In the genomic region with DNA sequence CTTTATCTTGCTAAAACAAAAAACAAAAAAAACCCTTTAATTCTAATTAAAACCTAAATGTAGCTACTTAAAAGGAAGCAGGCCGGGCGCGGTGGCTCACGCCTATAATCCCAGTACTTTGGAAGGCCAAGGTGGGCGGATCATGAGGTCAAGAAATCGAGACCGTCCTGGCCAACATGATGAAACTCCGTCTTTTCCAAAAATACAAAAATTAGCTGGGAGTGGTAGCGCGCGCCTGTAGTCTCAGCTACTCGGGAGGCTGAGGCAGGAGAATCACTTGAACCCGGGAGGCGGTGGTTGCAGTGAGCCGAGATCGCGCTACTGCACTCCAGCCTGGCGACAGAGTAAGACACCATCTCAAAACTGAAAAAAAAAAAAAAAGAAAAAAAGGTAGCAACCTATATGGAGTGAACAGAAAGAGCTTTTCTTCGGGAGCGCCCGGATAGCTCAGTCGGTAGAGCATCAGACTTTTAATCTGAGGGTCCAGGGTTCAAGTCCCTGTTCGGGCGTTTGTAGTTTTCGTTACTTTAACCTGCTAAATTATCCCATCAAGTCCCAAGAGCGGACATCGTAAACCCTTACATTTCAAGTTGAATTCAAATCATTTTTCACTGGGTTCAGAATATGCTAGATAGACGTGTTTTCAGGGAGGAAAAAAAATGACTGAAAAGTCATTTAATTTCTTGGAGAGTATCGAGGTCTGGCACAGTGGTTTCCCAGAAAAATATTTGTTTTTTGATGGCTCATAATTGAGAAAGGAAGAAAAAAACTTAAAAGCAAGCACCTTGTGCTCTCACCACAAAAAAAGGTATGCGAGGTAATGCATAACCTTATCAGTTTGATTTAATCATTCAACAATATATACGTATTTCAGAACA, we compare ENCODE assay signal across 8 cellular contexts. TPM values are rescaled to one million over a fixed set of nuclear protein-coding genes. Genes with fewer than 3 reads are reported as not detected.
A peak's percentile ranks its signal among the peaks of the same experiment; 100 is the strongest.
DNase-seq lines count a peak whose midpoint lies in the region; ATAC-seq, FAIRE-seq and TF ChIP-seq lines count a peak whose summit lies in the region.

No MANE protein-coding gene starts in this region.

- intact Hi-C loops in pancreas (cut with DNase I) (no loop called here), upper lobe of right lung (cut with DNase I) (no loop called here)

- H3K27ac ChIP-seq in SJSA1 (no peak overlapping the region), cardiac muscle cell (no peak overlapping the region), pancreas (peak overlapping the region; percentile 9 to 91 (median 58)), upper lobe of right lung (peak overlapping the region; percentile 91)

- peaks cover 34% of the 10 kb centered on the region for H3K4me1 Mint-ChIP-seq in HFFc6 (ENCODE audit: low read depth)
- peaks cover 27% of the 10 kb centered on the region for H3K4me1 Mint-ChIP-seq in activated naive CD8-positive, alpha-beta T cell treated with anti-CD3 and anti-CD28 coated beads for 36 hours

- H3K9me3 ChIP-seq in ES-I3 (ENCODE audit: control insufficient read depth, insufficient read depth, low read length) (no peaks in the 10 kb centered on the region), SJSA1 (replicated peaks) (no peaks in the 10 kb centered on the region), cardiac muscle cell (ENCODE audit: low read depth) (no peaks in the 10 kb centered on the region), pancreas (no peaks in the 10 kb centered on the region), upper lobe of right lung (no peaks in the 10 kb centered on the region)

- H3K27me3 Mint-ChIP-seq in HFFc6 (ENCODE audit: insufficient read depth): peaks cover 12% of the 10 kb centered on the region
- peaks cover 10% of the 10 kb centered on the region for H3K27me3 Mint-ChIP-seq in activated naive CD8-positive, alpha-beta T cell treated with anti-CD3 and anti-CD28 coated beads for 36 hours

- H3K4me3 Mint-ChIP-seq in HFFc6: peak overlapping the region; percentile 95
- peak overlapping the region; percentile 87 for H3K4me3 Mint-ChIP-seq in activated naive CD8-positive, alpha-beta T cell treated with anti-CD3 and anti-CD28 coated beads for 36 hours

- H3K36me3 Mint-ChIP-seq in HFFc6 (ENCODE audit: low read depth): no peaks in the 10 kb centered on the region
- H3K36me3 Mint-ChIP-seq in activated naive CD8-positive, alpha-beta T cell treated with anti-CD3 and anti-CD28 coated beads for 36 hours: peaks cover 9% of the 10 kb centered on the region

- TF ChIP-seq CTCF in HFFc6 (IDR thresholded peaks at IDR 0.05) (no peak), cardiac muscle cell (IDR thresholded peaks at IDR 0.05; ENCODE audit: low read depth, low read length) (no peak), pancreas (IDR thresholded peaks at IDR 0.05) (no peak), upper lobe of right lung (IDR thresholded peaks at IDR 0.05) (no peak)

- ATAC-seq in pancreas (peak; percentile 81 to 88 (median 84)), upper lobe of right lung (peak; percentile 86)

- H3K27me3 ChIP-seq in SJSA1 (replicated peaks) (no peaks in the 10 kb centered on the region), cardiac muscle cell (no peaks in the 10 kb centered on the region), pancreas (no peaks in the 10 kb centered on the region), upper lobe of right lung (no peaks in the 10 kb centered on the region)

- H3K4me1 ChIP-seq in ES-I3 (ENCODE audit: insufficient read depth, low read length) (peaks cover 4% of the 10 kb centered on the region; the same call in 1 of the 2 replicates), SJSA1 (replicated peaks) (peaks cover 9% of the 10 kb centered on the region; the same call in 1 of the 2 replicates), cardiac muscle cell (ENCODE audit: low read depth) (no peaks in the 10 kb centered on the region), pancreas (peaks cover 5 to 9% (median 7%) of the 10 kb centered on the region in 3 donors), upper lobe of right lung (peaks cover 7% of the 10 kb centered on the region)

- H3K4me3 ChIP-seq in SJSA1 (peak overlapping the region; percentile 45), cardiac muscle cell (peak overlapping the region; percentile 54), pancreas (peak overlapping the region in 2 of 4 donors; percentile 30 to 54), upper lobe of right lung (peak overlapping the region; percentile 63)

- H3K27ac Mint-ChIP-seq in HFFc6: peak overlapping the region; percentile 79
- H3K27ac Mint-ChIP-seq in activated naive CD8-positive, alpha-beta T cell treated with anti-CD3 and anti-CD28 coated beads for 36 hours: peak overlapping the region; percentile 99

- no peak for FAIRE-seq in pancreas (lab: Jason Lieb, UNC)

- H3K9ac ChIP-seq in ES-I3 (ENCODE audit: low read depth, low read length): peak overlapping the region; percentile 99

- no peaks in the 10 kb centered on the region for H3K36me3 ChIP-seq in ES-I3 (ENCODE audit: insufficient read depth, low read length)
- no peaks in the 10 kb centered on the region for H3K36me3 ChIP-seq in SJSA1
- H3K36me3 ChIP-seq in cardiac muscle cell: no peaks in the 10 kb centered on the region
- H3K36me3 ChIP-seq in pancreas: no peaks in the 10 kb centered on the region
- H3K36me3 ChIP-seq in upper lobe of right lung: no peaks in the 10 kb centered on the region

- H3K9me3 Mint-ChIP-seq in HFFc6: peaks cover 8% of the 10 kb centered on the region; the same call in 1 of the 2 replicates
- peaks cover 2% of the 10 kb centered on the region for H3K9me3 Mint-ChIP-seq in activated naive CD8-positive, alpha-beta T cell treated with anti-CD3 and anti-CD28 coated beads for 36 hours

- WGBS in pancreas, 2 donors: 3% methylated on average over 31 of the region's 31 CpGs

- DNase-seq in HFFc6 (peak; percentile 94), MV-4-11 (lab: John Stamatoyannopoulos, UW) (peak; percentile 92), SJSA1 (ENCODE audit: low read depth in 1 of 2, low spot score in 2 of 2) (peak; percentile 83 to 97), cardiac muscle cell (ENCODE audit: low read depth in 1 of 2, low spot score in 1 of 2) (peak; percentile 85 to 94), pancreas (peak in 5 of 6 donors; percentile 60 to 81 (median 67)), upper lobe of right lung (peak; percentile 78)
- peak; percentile 70 for DNase-seq in activated naive CD8-positive, alpha-beta T cell treated with anti-CD3 and anti-CD28 coated beads for 36 hours

RNA-seq across cellular contexts. Expression of a gene that starts 9.9 kb away (rescaled TPM):
- total RNA-seq in HFFc6 (2021; fragmentation: NEBNext Ultra II Directional; extraction: Animal tissue kit (Norgen Biotek cat#: 25700)): 10 to 100 TPM; 21.9 to 28.1 (median 22.7) TPM
- total RNA-seq in SJSA1 (2014; rRNA removed; shearing (Covaris generic)): 13.2 and 21.4 TPM in 2 replicates
- 10 to 100 TPM; 64.3 to 75.6 TPM for total RNA-seq in activated naive CD8-positive, alpha-beta T cell treated with anti-CD3 and anti-CD28 coated beads for 36 hours
- total RNA-seq in cardiac muscle cell (38.6 and 62.0 TPM in 2 replicates), pancreas (10 to 100 TPM; 31.1 to 53.0 (median 37.6) TPM), upper lobe of right lung (84.5 TPM)
- polyA plus RNA-seq in cardiac muscle cell (22.5 and 30.8 TPM in 2 replicates), pancreas (10 to 100 TPM; 13.5 to 16.4 TPM)

RNA-seq across cellular contexts. Expression of a gene that starts 11.7 kb away (rescaled TPM):
- 1 to 10 TPM; 1.6 to 3.2 (median 2.0) TPM for total RNA-seq in HFFc6 (2021; fragmentation: NEBNext Ultra II Directional; extraction: Animal tissue kit (Norgen Biotek cat#: 25700))
- total RNA-seq in SJSA1 (2014; rRNA removed; shearing (Covaris generic)): 0.28 and 0.76 TPM in 2 replicates
- 10 to 100 TPM; 21.3 to 21.5 TPM for total RNA-seq in activated naive CD8-positive, alpha-beta T cell treated with anti-CD3 and anti-CD28 coated beads for 36 hours
- total RNA-seq in cardiac muscle cell: 23.3 and 36.1 TPM in 2 replicates
- 10.4 and 11.2 TPM in 2 replicates for polyA plus RNA-seq in cardiac muscle cell
- 10 to 100 TPM in 3 of 6 donors, 1 to 10 TPM in 3; 8.7 to 17.5 (median 9.7) TPM for total RNA-seq in pancreas
- polyA plus RNA-seq in pancreas: 10 to 100 TPM in 1 of 2 donors, 1 to 10 TPM in 1; 5.4 to 13.1 TPM
- total RNA-seq in upper lobe of right lung: 47.3 TPM

Comparison
In these comparisons a context has a peak if more than half of its experiments do, and no peak if none do; other contexts are left out.
1. H3K27ac ChIP-seq: peak in pancreas (4 of 4) and upper lobe of right lung (single experiment); none in SJSA1 (single experiment) and cardiac muscle cell (single experiment).
2. Peak in every context shown above with its lines, with median percentiles within 50 percentile points of each other: DNase-seq.